ENCODE assay signal across 25 cellular contexts in genomic region chr2:37575780-37576179, GRCh38.
DNase-seq lines count a peak whose midpoint lies in the region; ATAC-seq, FAIRE-seq and TF ChIP-seq lines count a peak whose summit lies in the region.
"Had no signal": no experiment of that assay in that cellular context is flagged by ENCODE, and none has a peak within 500 bp of the region (broad histone marks: within the 10 kb centered on the region; RNA-seq: fewer than 3 reads in every experiment).

No MANE protein-coding gene starts in this region.

- POLR2A ChIA-PET in SK-N-SH (lab: Yijun Ruan, JAX) = no interaction called here
- POLR2A ChIA-PET in CD4-positive, alpha-beta memory T cell (lab: Charles Lee; ENCODE audit: partially characterized antibody) = interaction anchor here (1.5 to 1.7 kb wide), 2 partner anchors 11 to 24 kb away, joined by 3 to 4 read pairs; no protein-coding TSS in a partner anchor

- peak; percentile 31; the same call in 1 of the 2 replicates for TF ChIP-seq CTCF in SK-N-SH (IDR thresholded peaks at IDR 0.05)
- TF ChIP-seq CTCF in NB4 (IDR thresholded peaks at IDR 0.05; ENCODE audit: low read depth, low read length) = peak; percentile 8

- no peak overlapping the region for H3K4me3 Mint-ChIP-seq in CD4-positive, alpha-beta memory T cell
- H3K4me3 Mint-ChIP-seq: T-cell, type B pancreatic cell had no signal

- peaks cover 24% of the 10 kb centered on the region for H3F3A ChIP-seq in SK-N-SH (replicated peaks; ENCODE audit: insufficient read depth)

- no peak overlapping the region for H2AFZ ChIP-seq in SK-N-SH (ENCODE audit: low read depth)

- no peak overlapping the region for H3K4me2 ChIP-seq in SK-N-SH

- H3K9me2 ChIP-seq in SK-N-SH = no peaks in the 10 kb centered on the region

- CTCF ChIA-PET in SK-N-SH (lab: Yijun Ruan, JAX) = interaction anchor here (0.9 to 1.0 kb wide), 2 partner anchors 14 to 24 kb away, joined by 3 read pairs; no protein-coding TSS in a partner anchor
- CTCF ChIA-PET in CD4-positive, alpha-beta memory T cell (lab: Charles Lee; ENCODE audit: partially characterized antibody) = interaction anchor here (0.6 to 1.4 kb wide), 4 partner anchors 9 to 45 kb away, joined by 3 to 4 read pairs (median 3); no protein-coding TSS in a partner anchor

- no peaks in the 10 kb centered on the region for H3K27me3 ChIP-seq in SK-N-SH (ENCODE audit: insufficient read depth)
- H3K27me3 ChIP-seq in CD4-positive, alpha-beta memory T cell (ENCODE audit: insufficient read depth, low read length) = no peaks in the 10 kb centered on the region
- H3K27me3 ChIP-seq: neutrophil had no signal

- WGBS in SK-N-SH (ENCODE audit: low lambda C conversion rate) = 82% methylated on average over 1 of the region's 1 CpG

- H3K4me1 Mint-ChIP-seq in CD4-positive, alpha-beta memory T cell = peaks cover 8 to 18% (median 9%) of the 10 kb centered on the region in 4 donors

- TF ChIP-seq EP300 in SK-N-SH (IDR thresholded peaks at IDR 0.05; ENCODE audit: borderline replicate concordance in 1 of 2, low read depth in 1 of 2, low read length in 1 of 2) = no peak

- ATAC-seq in SK-N-SH treated with all-trans-retinoic acid at 6 μM for 48 hours = no peak
- ATAC-seq in left ventricle myocardium superior = no peak
- ATAC-seq: lower lobe of right lung, T-cell had no signal

- peak; percentile 35 for FAIRE-seq in urothelium cell line (lab: Jason Lieb, UNC)
- FAIRE-seq: islet of Langerhans had no signal

- intact Hi-C loops in left ventricle myocardium superior (cut with micrococcal nuclease) = no loop called here
- intact Hi-C loops in CD4-positive, alpha-beta memory T cell (cut with micrococcal nuclease) = no loop called here

- DNase-seq in SK-N-SH (no peak), NB4 (ENCODE audit: low read depth) (peak; percentile 54), dermis blood vessel endothelial cell (peak; percentile 5), urothelium cell line (ENCODE audit: low spot score) (no peak), GM19240 (ENCODE audit: insufficient read length, low spot score) (no peak), left ventricle myocardium superior (no peak)
- DNase-seq in CD4-positive, alpha-beta memory T cell = no peak
- DNase-seq: activated CD4-positive, alpha-beta T cell treated with anti-CD3 and anti-CD28 coated beads, Interleukin-2, amount 50 U/mL, for 1 hour; activated CD8-positive, alpha-beta memory T cell treated with anti-CD3 and anti-CD28 coated beads, Interleukin-2, amount 50 U/mL, for 4 hours; activated effector memory CD4-positive, alpha-beta T cell treated with Interleukin-2 at 50 U/mL for 16 hours; cortex of kidney; GDM1; hypothalamus; lower lobe of right lung; NCI-H1436 treated with DMSO at 0.1 percent for 48 hours; NCI-H748 treated with DMSO at 0.1 percent for 48 hours; Right ventricle myocardium superior; stimulated activated CD4-positive, alpha-beta T cell treated with anti-CD3 and anti-CD28 coated beads, Interleukin-12 subunit alpha, Interleukin-12 subunit beta, amount 100 ng/mL, for 4 hours; T-cell had no signal

- H3K27ac ChIP-seq in SK-N-SH (ENCODE audit: low read depth in 2 of 2, low read length in 1 of 2) = no peak overlapping the region
- H3K27ac ChIP-seq in CD4-positive, alpha-beta memory T cell (ENCODE audit: low read depth, low read length) = no peak overlapping the region
- H3K27ac ChIP-seq: C4-2B, lower lobe of right lung, neutrophil had no signal

- no peak overlapping the region for H3K9ac ChIP-seq in SK-N-SH

- H3K27ac Mint-ChIP-seq in CD4-positive, alpha-beta memory T cell = no peak overlapping the region
- H3K27ac Mint-ChIP-seq: T-cell, type B pancreatic cell had no signal

- TF ChIP-seq RAD21 in SK-N-SH (IDR thresholded peaks at IDR 0.05; ENCODE audit: low read length) = peak; percentile 46

- H3K9me3 ChIP-seq in SK-N-SH = no peaks in the 10 kb centered on the region
- H3K9me3 ChIP-seq in CD4-positive, alpha-beta memory T cell (ENCODE audit: control insufficient read depth in 1 of 2, low read length in 2 of 2) = no peaks in the 10 kb centered on the region
- H3K9me3 ChIP-seq: HAP-1, lower lobe of right lung, neutrophil had no signal

- H3K4me1 ChIP-seq in SK-N-SH (ENCODE audit: control insufficient read depth in 1 of 2, insufficient read depth in 2 of 2, low read depth in 1 of 2, low read length in 1 of 2) = peaks cover 9 to 25% of the 10 kb centered on the region in 2 experiments
- no peaks in the 10 kb centered on the region for H3K4me1 ChIP-seq in CD4-positive, alpha-beta memory T cell (ENCODE audit: insufficient read depth, low read length)
- H3K4me1 ChIP-seq: HAP-1, lower lobe of right lung had no signal

- no peaks in the 10 kb centered on the region for H4K20me1 ChIP-seq in SK-N-SH (ENCODE audit: insufficient read depth)

- H3K9me3 Mint-ChIP-seq in CD4-positive, alpha-beta memory T cell = peaks cover 0 to 6% (median 3%) of the 10 kb centered on the region in 8 donors

- H3K36me3 Mint-ChIP-seq in CD4-positive, alpha-beta memory T cell = no peaks in the 10 kb centered on the region

- no peak for TF ChIP-seq POLR2A in NB4 (IDR thresholded peaks at IDR 0.05; ENCODE audit: extremely low read depth, insufficient read length)

- H3K27me3 Mint-ChIP-seq in CD4-positive, alpha-beta memory T cell = no peaks in the 10 kb centered on the region
- H3K27me3 Mint-ChIP-seq: T-cell, type B pancreatic cell had no signal

- H3K4me3 ChIP-seq in SK-N-SH (ENCODE audit: low read depth in 2 of 2, low read length in 1 of 2) (no peak overlapping the region), NB4 (ENCODE audit: low read depth, low read length) (no peak overlapping the region)
- no peak overlapping the region for H3K4me3 ChIP-seq in CD4-positive, alpha-beta memory T cell (ENCODE audit: low read length in 2 of 2)
- H3K4me3 ChIP-seq: HAP-1, lower lobe of right lung had no signal

- no peaks in the 10 kb centered on the region for H3K79me2 ChIP-seq in SK-N-SH (ENCODE audit: insufficient read depth)

- no peaks in the 10 kb centered on the region for H3K36me3 ChIP-seq in SK-N-SH (replicated peaks in 1 of 2; ENCODE audit: control insufficient read depth in 1 of 2, insufficient read depth in 2 of 2, low read length in 1 of 2)
- no peaks in the 10 kb centered on the region for H3K36me3 ChIP-seq in CD4-positive, alpha-beta memory T cell (ENCODE audit: insufficient read depth, low read length)
- H3K36me3 ChIP-seq: HAP-1, lower lobe of right lung, neutrophil had no signal

TF ChIP-seq in SK-N-SH, 30 proteins besides CTCF, POLR2A, EP300 and RAD21:
- TF ChIP-seq RCOR1 (IDR thresholded peaks at IDR 0.05; ENCODE audit: low read length) (no peak), SMC3 (IDR thresholded peaks at IDR 0.05; ENCODE audit: low read depth, low read length) (peak; percentile 28; the same call in 1 of the 2 replicates)

TF ChIP-seq in SK-N-SH treated with all-trans-retinoic acid at 6 μM for 48 hours, 23 proteins besides CTCF, POLR2A, EP300 and RAD21 (continues in another document):
- TF ChIP-seq, protein P1, sequence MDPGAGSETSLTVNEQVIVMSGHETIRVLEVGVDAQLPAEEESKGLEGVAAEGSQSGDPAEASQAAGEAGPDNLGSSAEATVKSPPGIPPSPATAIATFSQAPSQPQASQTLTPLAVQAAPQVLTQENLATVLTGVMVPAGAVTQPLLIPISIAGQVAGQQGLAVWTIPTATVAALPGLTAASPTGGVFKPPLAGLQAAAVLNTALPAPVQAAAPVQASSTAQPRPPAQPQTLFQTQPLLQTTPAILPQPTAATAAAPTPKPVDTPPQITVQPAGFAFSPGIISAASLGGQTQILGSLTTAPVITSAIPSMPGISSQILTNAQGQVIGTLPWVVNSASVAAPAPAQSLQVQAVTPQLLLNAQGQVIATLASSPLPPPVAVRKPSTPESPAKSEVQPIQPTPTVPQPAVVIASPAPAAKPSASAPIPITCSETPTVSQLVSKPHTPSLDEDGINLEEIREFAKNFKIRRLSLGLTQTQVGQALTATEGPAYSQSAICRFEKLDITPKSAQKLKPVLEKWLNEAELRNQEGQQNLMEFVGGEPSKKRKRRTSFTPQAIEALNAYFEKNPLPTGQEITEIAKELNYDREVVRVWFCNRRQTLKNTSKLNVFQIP (CRISPR knock-in tag; IDR thresholded peaks at IDR 0.05; ENCODE audit: borderline replicate concordance, low read depth) = no peak
- TF ChIP-seq GLIS3 (CRISPR knock-in tag; IDR thresholded peaks at IDR 0.05) (no peak), ZNF70 (CRISPR knock-in tag; IDR thresholded peaks at IDR 0.05) (no peak), ESRRG (CRISPR knock-in tag; IDR thresholded peaks at IDR 0.05) (no peak), CSDC2 (CRISPR knock-in tag; IDR thresholded peaks at IDR 0.05) (no peak), CREB5 (CRISPR knock-in tag; IDR thresholded peaks at IDR 0.05; ENCODE audit: low read depth) (no peak), ARNTL (CRISPR knock-in tag; IDR thresholded peaks at IDR 0.05; ENCODE audit: borderline replicate concordance, low read depth) (no peak), TCF4 (CRISPR knock-in tag; IDR thresholded peaks at IDR 0.05; ENCODE audit: borderline replicate concordance) (no peak), BACH2 (CRISPR knock-in tag; IDR thresholded peaks at IDR 0.05; ENCODE audit: borderline replicate concordance) (no peak), PATZ1 (CRISPR knock-in tag; IDR thresholded peaks at IDR 0.05; ENCODE audit: borderline replicate concordance) (no peak)

Comparison
In these comparisons a context has a peak if more than half of its experiments do, and no peak if none do; other contexts are left out.
1. DNase-seq: peak in NB4 (single experiment) and dermis blood vessel endothelial cell (single experiment); none in SK-N-SH (single experiment), urothelium cell line (single experiment), GM19240 (single experiment), left ventricle myocardium superior (single experiment) and CD4-positive, alpha-beta memory T cell (0 of 5).